28 cellular contexts compared by ENCODE assay signal in the genomic region with DNA sequence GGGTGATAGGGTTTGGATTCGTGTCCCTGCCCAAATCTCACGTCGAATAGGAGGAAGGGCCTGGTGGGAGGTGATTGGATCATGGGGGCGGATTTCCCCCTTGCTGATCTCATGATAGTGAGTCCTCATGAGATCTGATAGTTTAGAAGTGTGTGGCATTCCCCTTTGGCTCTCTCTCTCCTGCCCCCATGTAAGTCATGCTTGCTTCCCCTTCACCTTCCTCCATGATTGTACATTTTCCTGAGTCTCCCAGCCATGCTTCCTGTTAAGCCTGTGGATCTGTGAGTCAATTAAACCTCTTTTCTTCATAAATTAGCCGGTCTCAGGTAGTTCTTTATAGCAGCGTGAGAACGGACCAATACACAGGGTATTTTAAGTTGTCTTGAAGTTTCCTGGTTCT.
DNase-seq lines count a peak whose midpoint lies in the region; ATAC-seq and TF ChIP-seq lines count a peak whose summit lies in the region.
"Had no signal": no experiment of that assay in that cellular context is flagged by ENCODE, and none has a peak within 500 bp of the region (broad histone marks: within the 10 kb centered on the region; RNA-seq: fewer than 3 reads in every experiment).

No MANE protein-coding gene starts in this region.

- no peak overlapping the region for H3K4me3 Mint-ChIP-seq in stimulated activated naive B cell treated with anti-CD40 and anti-IgM and Interleukin-4, amounts not matched to agents 10 μg/mL and 1 μg/mL and 100 μg/mL, for 72 hours
- H3K4me3 Mint-ChIP-seq: activated CD4-positive, alpha-beta T cell treated with anti-CD3 and anti-CD28 coated beads for 36 hours; activated naive CD8-positive, alpha-beta T cell treated with anti-CD3 and anti-CD28 coated beads for 36 hours; B cell; immature natural killer cell; type B pancreatic cell had no signal

- CTCF ChIA-PET in HCT116 (lab: Charles Lee): no interaction called here

- no peaks in the 10 kb centered on the region for H3K79me2 ChIP-seq in HCT116 (ENCODE audit: insufficient read depth, low read length)

- no peak overlapping the region for H3K4me3 ChIP-seq in left ventricle myocardium inferior
- no peak overlapping the region for H3K4me3 ChIP-seq in HCT116 (replicated peaks in 1 of 2; ENCODE audit: low read depth in 1 of 2, low read length in 2 of 2)
- no peak overlapping the region for H3K4me3 ChIP-seq in foreskin fibroblast (ENCODE audit: low read depth in 1 of 2, low read length in 2 of 2)
- H3K4me3 ChIP-seq: GM23248, sigmoid colon had no signal

- H3K27me3 ChIP-seq in left ventricle myocardium inferior (ENCODE audit: low read depth) (no peaks in the 10 kb centered on the region), HCT116 (ENCODE audit: insufficient read depth, low read length) (no peaks in the 10 kb centered on the region)
- H3K27me3 ChIP-seq: neutrophil, sigmoid colon had no signal

- H3K27me3 Mint-ChIP-seq in stimulated activated naive B cell treated with anti-CD40 and anti-IgM and Interleukin-4, amounts not matched to agents 10 μg/mL and 1 μg/mL and 100 μg/mL, for 72 hours: no peaks in the 10 kb centered on the region
- H3K27me3 Mint-ChIP-seq: activated naive CD8-positive, alpha-beta T cell treated with anti-CD3 and anti-CD28 coated beads for 36 hours; B cell; type B pancreatic cell had no signal

- H3K9me3 Mint-ChIP-seq in stimulated activated naive B cell treated with anti-CD40 and anti-IgM and Interleukin-4, amounts not matched to agents 10 μg/mL and 1 μg/mL and 100 μg/mL, for 72 hours: no peaks in the 10 kb centered on the region
- H3K9me3 Mint-ChIP-seq: immature natural killer cell had no signal

- H3K27ac ChIP-seq in left ventricle myocardium inferior (replicated peaks): peak overlapping the region; percentile 87
- 0 out of 2 replicates have a peak overlapping the region, but pooled peaks have one; percentile 69 for H3K27ac ChIP-seq in HCT116 (ENCODE audit: low read depth, low read length)
- H3K27ac ChIP-seq: KMS-11, neutrophil had no signal

- H3K4me1 ChIP-seq in left ventricle myocardium inferior: peaks cover 44% of the 10 kb centered on the region
- H3K4me1 ChIP-seq in HCT116 (ENCODE audit: control insufficient read depth in 1 of 2, insufficient read depth in 2 of 2, low read length in 2 of 2): peaks cover 19 to 24% of the 10 kb centered on the region in 2 experiments

- TF ChIP-seq POLR2A in HCT116 (IDR thresholded peaks at IDR 0.05; ENCODE audit: borderline replicate concordance, extremely low read depth, insufficient read depth, insufficient read length): no peak

- peaks cover 20% of the 10 kb centered on the region for H3K36me3 ChIP-seq in left ventricle myocardium inferior
- peaks cover 0 to 4% of the 10 kb centered on the region in 2 experiments; a peak in 3 of 4 replicates for H3K36me3 ChIP-seq in HCT116 (ENCODE audit: control insufficient read depth in 1 of 2, insufficient read depth in 2 of 2, low read length in 2 of 2)

- TF ChIP-seq RAD21 in HCT116 (IDR thresholded peaks at IDR 0.05; ENCODE audit: low read depth): no peak

- H2AFZ ChIP-seq in HCT116 (ENCODE audit: low read depth, low read length, poor library complexity, severe bottlenecking): no peak overlapping the region
- H2AFZ ChIP-seq: GM23248 had no signal

- intact Hi-C loops in left ventricle myocardium inferior (cut with micrococcal nuclease) (no loop called here), left ventricle myocardium superior (cut with micrococcal nuclease) (no loop called here), HCT116 (cut with micrococcal nuclease) (loop anchor here (10.0 kb wide), 1 partner anchor 62 kb away; no protein-coding TSS in a partner anchor)

- no peak for ATAC-seq in left ventricle myocardium superior
- ATAC-seq in HCT116: no peak
- ATAC-seq in stimulated activated naive B cell treated with anti-CD40 and anti-IgM and Interleukin-4, amounts not matched to agents 10 μg/mL and 1 μg/mL and 100 μg/mL, for 72 hours (replicated peaks): no peak
- ATAC-seq: activated CD4-positive, alpha-beta T cell treated with anti-CD3 and anti-CD28 coated beads for 36 hours had no signal

- peak overlapping the region; percentile 71 for H3K27ac Mint-ChIP-seq in stimulated activated naive B cell treated with anti-CD40 and anti-IgM and Interleukin-4, amounts not matched to agents 10 μg/mL and 1 μg/mL and 100 μg/mL, for 72 hours
- H3K27ac Mint-ChIP-seq: activated CD4-positive, alpha-beta T cell treated with anti-CD3 and anti-CD28 coated beads for 36 hours; activated naive CD8-positive, alpha-beta T cell treated with anti-CD3 and anti-CD28 coated beads for 36 hours; B cell; type B pancreatic cell had no signal

- RAD21 ChIA-PET in HCT116 (lab: Charles Lee; ENCODE audit: low non-redundant PET in 1 of 2, low total read pairs in 2 of 2, uncharacterized antibody in 2 of 2, unreplicated experiment in 2 of 2): no interaction called here

- no peaks in the 10 kb centered on the region for H3K9me2 ChIP-seq in HCT116 (ENCODE audit: insufficient read depth)

- no peak for TF ChIP-seq CTCF in left ventricle myocardium inferior (IDR thresholded peaks at IDR 0.05; ENCODE audit: borderline replicate concordance)
- TF ChIP-seq CTCF in HCT116 (IDR thresholded peaks at IDR 0.05 in 2 of 3, conservative IDR thresholded peaks at IDR 0.05 in 1 of 3; ENCODE audit: borderline replicate concordance in 1 of 3, insufficient read depth in 1 of 3, low read depth in 2 of 3, low read length in 2 of 3): no peak
- no peak for TF ChIP-seq CTCF in foreskin fibroblast (IDR thresholded peaks at IDR 0.05; ENCODE audit: low read depth, low read length)

- POLR2A ChIA-PET in HCT116 (lab: Charles Lee): no interaction called here

- peaks cover 34 to 43% of the 10 kb centered on the region in 2 donors for H3K4me1 Mint-ChIP-seq in stimulated activated naive B cell treated with anti-CD40 and anti-IgM and Interleukin-4, amounts not matched to agents 10 μg/mL and 1 μg/mL and 100 μg/mL, for 72 hours

- peaks cover 11 to 37% of the 10 kb centered on the region in 2 donors for H3K36me3 Mint-ChIP-seq in stimulated activated naive B cell treated with anti-CD40 and anti-IgM and Interleukin-4, amounts not matched to agents 10 μg/mL and 1 μg/mL and 100 μg/mL, for 72 hours

- H3K4me2 ChIP-seq in HCT116 (ENCODE audit: low read length): no peak overlapping the region
- H3K4me2 ChIP-seq: KMS-11 had no signal

- no TSS peak for BruUV-seq in HCT116 (replicated peaks; lab: Mats Ljungman, UMichigan)

- DNase-seq in left ventricle myocardium inferior (no peak), left ventricle myocardium superior (no peak), HCT116 (ENCODE audit: low read depth, low spot score) (no peak), dermis blood vessel endothelial cell (peak; percentile 59), foreskin fibroblast (no peak), NOMO-1 treated with dmso at 0.1 percent for 144 hours (lab: John Stamatoyannopoulos, UW; ENCODE audit: unreplicated experiment) (no peak), DMS114 treated with DMSO at 0.1 percent for 48 hours (lab: John Stamatoyannopoulos, UW; ENCODE audit: unreplicated experiment) (no peak)
- no peak for DNase-seq in stimulated activated naive B cell treated with anti-CD40 and anti-IgM and Interleukin-4, amounts not matched to agents 10 μg/mL and 1 μg/mL and 100 μg/mL, for 72 hours
- DNase-seq: ACHN; activated CD4-positive, alpha-beta T cell treated with anti-CD3 and anti-CD28 coated beads for 36 hours; activated gamma-delta T cell; activated naive CD8-positive, alpha-beta T cell treated with anti-CD3 and anti-CD28 coated beads for 36 hours; central memory CD4-positive, alpha-beta T cell; DMS153; GM23248; immature natural killer cell; mesendoderm; NCI-H2081 treated with DMSO at 0.1 percent for 48 hours; NCI-H2227 treated with DMSO at 0.1 percent for 48 hours; NCI-H526; posterior cingulate gyrus; SHP77 treated with DMSO at 0.1 percent for 48 hours; sigmoid colon; stimulated activated CD4-positive, alpha-beta T cell treated with anti-CD3 and anti-CD28 coated beads, Interleukin-4, amount 100 ng/mL, for 1 hour had no signal

- H4K20me1 ChIP-seq in HCT116 (ENCODE audit: insufficient read depth): no peaks in the 10 kb centered on the region

- no peak overlapping the region for H3K9ac ChIP-seq in HCT116 (ENCODE audit: low read length)
- H3K9ac ChIP-seq: GM23248, KMS-11 had no signal

- no peaks in the 10 kb centered on the region for H3K9me3 ChIP-seq in left ventricle myocardium inferior (replicated peaks)
- no peaks in the 10 kb centered on the region for H3K9me3 ChIP-seq in HCT116 (ENCODE audit: control insufficient read depth in 1 of 2, insufficient read depth in 1 of 2, low read depth in 1 of 2, low read length in 2 of 2)
- H3K9me3 ChIP-seq: neutrophil, sigmoid colon had no signal

TF ChIP-seq in HCT116, 20 proteins besides CTCF, POLR2A, EP300 and RAD21 (continues in another document):
- TF ChIP-seq EZH2 (IDR thresholded peaks at IDR 0.05): no peak
- TF ChIP-seq ELF1 (IDR thresholded peaks at IDR 0.05; ENCODE audit: borderline replicate concordance, low read depth): no peak
- TF ChIP-seq YY1 (IDR thresholded peaks at IDR 0.05; ENCODE audit: extremely low read depth, insufficient replicate concordance, low read depth, low read length): no peak
- no peak for TF ChIP-seq EGR1 (IDR thresholded peaks at IDR 0.05; ENCODE audit: low read depth)
- no peak for TF ChIP-seq ZFX (IDR thresholded peaks at IDR 0.05)
- TF ChIP-seq SP1 (IDR thresholded peaks at IDR 0.05; ENCODE audit: low read depth): no peak
- no peak for TF ChIP-seq MAX (IDR thresholded peaks at IDR 0.05)
- TF ChIP-seq SRF (IDR thresholded peaks at IDR 0.05; ENCODE audit: low read depth): no peak
- no peak for TF ChIP-seq CEBPB (IDR thresholded peaks at IDR 0.05; ENCODE audit: low read depth)
- TF ChIP-seq ZNF274 (IDR thresholded peaks at IDR 0.05; ENCODE audit: low read depth, low read length): no peak
- no peak for TF ChIP-seq POLR2AphosphoS5 (IDR thresholded peaks at IDR 0.05; ENCODE audit: low read depth, low read length)
- TF ChIP-seq EZH2phosphoT487 (IDR thresholded peaks at IDR 0.05; ENCODE audit: borderline replicate concordance): no peak
- TF ChIP-seq, protein P1, sequence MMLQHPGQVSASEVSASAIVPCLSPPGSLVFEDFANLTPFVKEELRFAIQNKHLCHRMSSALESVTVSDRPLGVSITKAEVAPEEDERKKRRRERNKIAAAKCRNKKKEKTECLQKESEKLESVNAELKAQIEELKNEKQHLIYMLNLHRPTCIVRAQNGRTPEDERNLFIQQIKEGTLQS (IDR thresholded peaks at IDR 0.05): no peak
- no peak for TF ChIP-seq SIN3A (IDR thresholded peaks at IDR 0.05; ENCODE audit: low read depth)
- TF ChIP-seq FOSL1 (IDR thresholded peaks at IDR 0.05; ENCODE audit: low read depth): no peak
- TF ChIP-seq JUND (IDR thresholded peaks at IDR 0.05): no peak
